Comparison of ENCODE assay signal across 7 cellular contexts in genomic region chrX:68827256-68827655, GRCh38.
"Had no signal": no experiment of that assay in that cellular context is flagged by ENCODE, and none has a peak within 500 bp of the region (broad histone marks: within the 10 kb centered on the region; RNA-seq: fewer than 3 reads in every experiment).

No MANE protein-coding gene starts in this region.

- H3K9me3 Mint-ChIP-seq: activated naive CD4-positive, alpha-beta T cell treated with anti-CD3 and anti-CD28 coated beads, Interleukin-2, amount 50 U/mL, for 72 hours had no signal

- H3K27ac ChIP-seq: cardiac muscle cell had no signal

- FAIRE-seq: frontal cortex had no signal

- H3K27me3 ChIP-seq: cardiac muscle cell, thyroid gland had no signal

- H3K9ac ChIP-seq: parathyroid adenoma had no signal

- H3K4me3 ChIP-seq: cardiac muscle cell, thyroid gland had no signal

- H3K36me3 Mint-ChIP-seq: activated naive CD4-positive, alpha-beta T cell treated with anti-CD3 and anti-CD28 coated beads, Interleukin-2, amount 50 U/mL, for 72 hours had no signal

- H3K9me3 ChIP-seq: left lung, thyroid gland had no signal

- H3K27ac Mint-ChIP-seq: endodermal cell had no signal

- H3K4me1 ChIP-seq: parathyroid adenoma had no signal
